1 cellular context compared by ENCODE assay signal in genomic region chr1:220690140-220691038, GRCh38.
A peak's percentile ranks its signal among the peaks of the same experiment; 100 is the strongest.
TF ChIP-seq lines count a peak whose summit lies in the region.

Gene C1orf115, plus strand, starts transcription at chr1:220690363. Its CDS starts 40 bp downstream, at chr1:220690403.

TF ChIP-seq in HepG2, 621 proteins besides CTCF, POLR2A, EP300 and RAD21 (continued from another document and continues in another):
- no peak; the same call in 1 of the 2 replicates for TF ChIP-seq ZNF609 (CRISPR knock-in tag; IDR thresholded peaks at IDR 0.05; ENCODE audit: borderline replicate concordance)
- no peak for TF ChIP-seq ZNF646 (CRISPR knock-in tag; IDR thresholded peaks at IDR 0.05)
- TF ChIP-seq ZNF224 (CRISPR knock-in tag; IDR thresholded peaks at IDR 0.05), result no peak
- no peak for TF ChIP-seq TFAP4 (IDR thresholded peaks at IDR 0.05; ENCODE audit: borderline replicate concordance, low read depth)
- peak; percentile 74 for TF ChIP-seq CBFB (CRISPR knock-in tag; IDR thresholded peaks at IDR 0.05)
- no peak for TF ChIP-seq ONECUT2 (CRISPR knock-in tag; IDR thresholded peaks at IDR 0.05)
- no peak for TF ChIP-seq SP140L (CRISPR knock-in tag; IDR thresholded peaks at IDR 0.05; ENCODE audit: borderline replicate concordance)
- TF ChIP-seq CREBL2 (CRISPR knock-in tag; IDR thresholded peaks at IDR 0.05; ENCODE audit: borderline replicate concordance), result no peak; the same call in 1 of the 2 replicates
- peak; percentile 66 for TF ChIP-seq FOXA3 (CRISPR knock-in tag; IDR thresholded peaks at IDR 0.05)
- no peak for TF ChIP-seq TMF1 (CRISPR knock-in tag; IDR thresholded peaks at IDR 0.05; ENCODE audit: low read depth)
- TF ChIP-seq TCF7 (IDR thresholded peaks at IDR 0.05; ENCODE audit: low read depth), result no peak
- no peak for TF ChIP-seq HHEX (CRISPR knock-in tag; IDR thresholded peaks at IDR 0.05)
- TF ChIP-seq ARID3A (IDR thresholded peaks at IDR 0.05; ENCODE audit: low read depth, low read length), result no peak
- peak; percentile 88; the same call in 1 of the 2 replicates for TF ChIP-seq ZBTB7A (CRISPR knock-in tag; IDR thresholded peaks at IDR 0.05)
- no peak; the same call in 1 of the 2 replicates for TF ChIP-seq ARHGAP35 (CRISPR knock-in tag; IDR thresholded peaks at IDR 0.05; ENCODE audit: borderline replicate concordance)
- TF ChIP-seq TFE3 (CRISPR knock-in tag; IDR thresholded peaks at IDR 0.05), result no peak
- no peak for TF ChIP-seq ZBTB21 (CRISPR knock-in tag; IDR thresholded peaks at IDR 0.05)
- peak; percentile 88 for TF ChIP-seq ZNF800 (CRISPR knock-in tag; IDR thresholded peaks at IDR 0.05)
- TF ChIP-seq SP1 (IDR thresholded peaks at IDR 0.05), result no peak
- peak; percentile 77; the same call in 1 of the 2 replicates for TF ChIP-seq SP1 (CRISPR knock-in tag; IDR thresholded peaks at IDR 0.05)
- TF ChIP-seq TP53 (CRISPR knock-in tag; conservative IDR thresholded peaks at IDR 0.05), result no peak
- TF ChIP-seq EZH2 (conservative IDR thresholded peaks at IDR 0.05; ENCODE audit: low read depth, low read length), result no peak
- TF ChIP-seq ZBTB7B (CRISPR knock-in tag; IDR thresholded peaks at IDR 0.05), result peak; percentile 77; the same call in 1 of the 2 replicates
- TF ChIP-seq SMAD1 (CRISPR knock-in tag; IDR thresholded peaks at IDR 0.05; ENCODE audit: borderline replicate concordance, low read depth), result no peak
- TF ChIP-seq NR2F1 (CRISPR knock-in tag; IDR thresholded peaks at IDR 0.05), result 0 out of 4 replicates have a peak, but pooled peaks of 1 of the 2 experiments have one; percentile 15
- TF ChIP-seq UBTF (CRISPR knock-in tag; IDR thresholded peaks at IDR 0.05), result peak; percentile 98
- no peak for TF ChIP-seq AHR (CRISPR knock-in tag; IDR thresholded peaks at IDR 0.05)
- TF ChIP-seq ZNF362 (CRISPR knock-in tag; IDR thresholded peaks at IDR 0.05; ENCODE audit: borderline replicate concordance), result no peak
- TF ChIP-seq BRF2 (CRISPR knock-in tag; IDR thresholded peaks at IDR 0.05), result peak; percentile 23; the same call in 1 of the 2 replicates
- TF ChIP-seq MYPOP (CRISPR knock-in tag; IDR thresholded peaks at IDR 0.05), result peak; percentile 98
- TF ChIP-seq SETDB1 (CRISPR knock-in tag; IDR thresholded peaks at IDR 0.05; ENCODE audit: borderline replicate concordance), result no peak
